25 cellular contexts compared by ENCODE assay signal in the genomic region with DNA sequence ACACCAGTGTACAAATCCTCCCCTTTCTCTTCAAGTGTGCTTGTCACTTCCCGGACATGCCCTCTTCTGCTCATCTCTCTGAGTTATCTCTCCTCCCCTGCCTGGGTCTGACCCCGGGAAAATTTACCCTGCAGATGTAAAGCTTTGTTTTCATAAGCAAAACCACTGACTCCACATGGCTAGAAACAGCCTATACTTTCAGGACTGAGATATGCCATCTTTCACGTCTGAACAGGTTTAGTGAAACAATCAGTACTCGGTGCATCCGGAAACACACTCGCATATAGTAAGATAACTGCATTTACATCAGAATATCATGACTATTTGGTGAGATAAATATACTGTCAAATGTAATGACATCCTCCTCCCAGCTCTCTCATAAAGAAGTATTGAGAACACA.
"Had no signal": no experiment of that assay in that cellular context is flagged by ENCODE, and none has a peak within 500 bp of the region (broad histone marks: within the 10 kb centered on the region; RNA-seq: fewer than 3 reads in every experiment).

No MANE protein-coding gene starts in this region.

- H3K9ac ChIP-seq: parathyroid adenoma had no signal

- DNase-seq: activated CD4-positive, alpha-beta memory T cell treated with anti-CD3 and anti-CD28 coated beads, Interleukin-2, amount 10 ng/mL, durations not matched to agents 7 days and 5 days; activated CD4-positive, alpha-beta T cell treated with anti-CD3 and anti-CD28 coated beads, Interleukin-2, amount 10 ng/mL, durations not matched to agents 7 days and 5 days; activated CD4-positive, CD25-positive, alpha-beta regulatory T cell treated with anti-CD3 and anti-CD28 coated beads, Interleukin-2, amount 50 U/mL, for 72 hours; activated CD8-positive, alpha-beta memory T cell treated with anti-CD3 and anti-CD28 coated beads, Interleukin-2, amount 50 U/mL, for 48 hours; activated gamma-delta T cell; activated naive CD4-positive, alpha-beta T cell treated with anti-CD3 and anti-CD28 coated beads, Interleukin-2, amount 10 ng/mL, durations not matched to agents 7 days and 5 days; activated naive CD8-positive, alpha-beta T cell treated with anti-CD3 and anti-CD28 coated beads, Interleukin-2, amount 50 U/mL, for 24 hours; activated T-cell treated with anti-CD3 and anti-CD28 coated beads, Interleukin-2, amount 50 U/mL, for 24 hours; amygdala; dermis blood vessel endothelial cell; effector CD4-positive, alpha-beta T cell; gastrocnemius medialis; glutamatergic neuron; islet precursor cell; left cardiac atrium; naive B cell; nucleus accumbens; spleen; stimulated activated naive CD8-positive, alpha-beta T cell treated with anti-CD3 and anti-CD28 coated beads, Interleukin-15, Interleukin-2, amounts not matched to agents 100 U/mL and 50 U/mL, for 24 hours; T-helper 9 cell; testis; transverse colon had no signal

- H3K4me1 ChIP-seq: gastrocnemius medialis, parathyroid adenoma, right atrium auricular region, spleen, testis, transverse colon had no signal

- H3K36me3 ChIP-seq: gastrocnemius medialis, right atrium auricular region, spleen, transverse colon had no signal

- H3K27ac ChIP-seq: gastrocnemius medialis, parathyroid adenoma, right atrium auricular region, spleen, testis, transverse colon had no signal

- H3K9me3 ChIP-seq: gastrocnemius medialis, testis, transverse colon had no signal

- FAIRE-seq: colon had no signal

- H3K27me3 ChIP-seq: gastrocnemius medialis, right atrium auricular region, spleen, testis, transverse colon had no signal

- H3K4me3 ChIP-seq: gastrocnemius medialis, right atrium auricular region, spleen, testis, transverse colon had no signal

- H2AFZ ChIP-seq: parathyroid adenoma had no signal

- H3K79me2 ChIP-seq: parathyroid adenoma had no signal

- ATAC-seq: activated naive CD8-positive, alpha-beta T cell treated with anti-CD3 and anti-CD28 coated beads, Interleukin-2, amount 50 U/mL, for 24 hours; gastrocnemius medialis; left cardiac atrium; stimulated activated naive CD8-positive, alpha-beta T cell treated with anti-CD3 and anti-CD28 coated beads, Interleukin-15, Interleukin-2, amounts not matched to agents 100 U/mL and 50 U/mL, for 24 hours had no signal
